Comparison of ENCODE assay signal across 16 cellular contexts in the genomic region with DNA sequence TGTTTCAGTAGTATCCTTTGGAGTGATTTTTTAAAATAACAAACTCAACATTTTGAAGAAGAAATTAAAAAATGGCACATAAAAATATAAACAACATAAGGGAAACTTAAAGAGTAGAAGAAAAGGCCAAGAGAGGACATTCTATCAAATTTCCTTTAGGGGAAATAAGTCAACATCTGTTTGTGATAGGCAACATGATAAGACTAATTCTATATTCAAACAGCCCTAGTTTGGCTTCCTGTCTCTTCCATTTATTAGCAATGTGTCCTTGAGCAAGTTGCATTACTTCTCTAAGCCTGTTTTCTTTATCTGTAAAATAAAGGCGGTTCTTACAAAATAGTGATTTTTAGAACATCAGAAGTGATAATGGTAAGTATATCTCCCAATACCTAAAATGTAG. TPM values are rescaled to one million over a fixed set of nuclear protein-coding genes. Genes with fewer than 3 reads are reported as not detected.
A peak's percentile ranks its signal among the peaks of the same experiment; 100 is the strongest.
DNase-seq lines count a peak whose midpoint lies in the region; ATAC-seq and TF ChIP-seq lines count a peak whose summit lies in the region.
"Had no signal": no experiment of that assay in that cellular context is flagged by ENCODE, and none has a peak within 500 bp of the region (broad histone marks: within the 10 kb centered on the region; RNA-seq: fewer than 3 reads in every experiment).

No MANE protein-coding gene starts in this region.

- no peaks in the 10 kb centered on the region for H4K20me1 ChIP-seq in KMS-11 (ENCODE audit: insufficient read depth)
- H4K20me1 ChIP-seq: BLaER1 treated with 17β-estradiol and CSF1 and Interleukin-3, amounts not matched to agents 10 nM and 100 nM had no signal

- H3K9ac ChIP-seq in KMS-11, result no peak overlapping the region
- H3K9ac ChIP-seq: BLaER1 treated with 17β-estradiol and CSF1 and Interleukin-3, amounts not matched to agents 10 nM and 100 nM had no signal

- H3K9me3 Mint-ChIP-seq in glutamatergic neuron (ENCODE audit: unreplicated experiment), result peaks cover 3% of the 10 kb centered on the region
- peaks cover 1 to 3% of the 10 kb centered on the region in 2 donors for H3K9me3 Mint-ChIP-seq in stimulated activated naive B cell treated with anti-CD40 and anti-IgM and Interleukin-4, amounts not matched to agents 10 μg/mL and 1 μg/mL and 100 μg/mL, for 72 hours
- H3K9me3 Mint-ChIP-seq: H9 had no signal

- H3K4me1 Mint-ChIP-seq in glutamatergic neuron (ENCODE audit: low read depth, unreplicated experiment), result peaks cover 56% of the 10 kb centered on the region
- no peaks in the 10 kb centered on the region for H3K4me1 Mint-ChIP-seq in stimulated activated naive B cell treated with anti-CD40 and anti-IgM and Interleukin-4, amounts not matched to agents 10 μg/mL and 1 μg/mL and 100 μg/mL, for 72 hours

- H3K79me2 ChIP-seq in KMS-11 (ENCODE audit: insufficient read depth, low read depth), result no peaks in the 10 kb centered on the region

- TF ChIP-seq CTCF in KMS-11 (conservative IDR thresholded peaks at IDR 0.05; ENCODE audit: low read depth, low read length) (no peak), glutamatergic neuron (IDR thresholded peaks at IDR 0.05; ENCODE audit: partially characterized antibody, unreplicated experiment) (no peak)

- H3K4me3 ChIP-seq in KMS-11 (IDR thresholded peaks at IDR 0.05; ENCODE audit: insufficient read depth, low read depth, low read length), result no peak overlapping the region
- H3K4me3 ChIP-seq in neuron (ENCODE audit: low read length), result no peak overlapping the region
- H3K4me3 ChIP-seq: BLaER1 treated with 17β-estradiol and CSF1 and Interleukin-3, amounts not matched to agents 10 nM and 100 nM had no signal

- no peak overlapping the region for H3K4me2 ChIP-seq in KMS-11
- H3K4me2 ChIP-seq: BLaER1 treated with 17β-estradiol and CSF1 and Interleukin-3, amounts not matched to agents 10 nM and 100 nM had no signal

- DNase-seq in DMS 273 (lab: John Stamatoyannopoulos, UW; ENCODE audit: unreplicated experiment) (peak; percentile 85), glutamatergic neuron (no peak), NCI-H2171 (lab: John Stamatoyannopoulos, UW) (no peak)
- DNase-seq in stimulated activated naive B cell treated with anti-CD40 and anti-IgM and Interleukin-4, amounts not matched to agents 10 μg/mL and 1 μg/mL and 100 μg/mL, for 72 hours, result no peak
- no peak for DNase-seq in activated effector memory CD4-positive, alpha-beta T cell treated with anti-CD3 and anti-CD28 coated beads, Interleukin-2, amount 50 U/mL, for 16 hours
- DNase-seq: ACHN; Calu3; CD4-positive, alpha-beta T cell; DMS153; DND-41; GDM1; GOT3 had no signal

- no peaks in the 10 kb centered on the region for H3K27me3 Mint-ChIP-seq in glutamatergic neuron (ENCODE audit: unreplicated experiment)
- no peaks in the 10 kb centered on the region for H3K27me3 Mint-ChIP-seq in stimulated activated naive B cell treated with anti-CD40 and anti-IgM and Interleukin-4, amounts not matched to agents 10 μg/mL and 1 μg/mL and 100 μg/mL, for 72 hours
- H3K27me3 Mint-ChIP-seq: CD4-positive, alpha-beta T cell had no signal

- H2AFZ ChIP-seq in KMS-11 (ENCODE audit: low read depth) (peak overlapping the region; percentile 57; the same call in 1 of the 2 replicates), neuron (ENCODE audit: low read depth, low read length) (peak overlapping the region; percentile 79)

- peak overlapping the region; percentile 80 for H3K4me3 Mint-ChIP-seq in glutamatergic neuron (ENCODE audit: unreplicated experiment)
- no peak overlapping the region for H3K4me3 Mint-ChIP-seq in stimulated activated naive B cell treated with anti-CD40 and anti-IgM and Interleukin-4, amounts not matched to agents 10 μg/mL and 1 μg/mL and 100 μg/mL, for 72 hours
- H3K4me3 Mint-ChIP-seq: CD4-positive, alpha-beta T cell had no signal

- H3K36me3 Mint-ChIP-seq in glutamatergic neuron (ENCODE audit: unreplicated experiment), result no peaks in the 10 kb centered on the region
- H3K36me3 Mint-ChIP-seq in stimulated activated naive B cell treated with anti-CD40 and anti-IgM and Interleukin-4, amounts not matched to agents 10 μg/mL and 1 μg/mL and 100 μg/mL, for 72 hours, result no peaks in the 10 kb centered on the region

- H3K4me1 ChIP-seq in KMS-11 (ENCODE audit: low read depth, poor library complexity, severe bottlenecking) (peaks cover 14% of the 10 kb centered on the region), neuron (ENCODE audit: insufficient read depth, low read length) (peaks cover 10% of the 10 kb centered on the region)
- H3K4me1 ChIP-seq: BLaER1 treated with 17β-estradiol and CSF1 and Interleukin-3, amounts not matched to agents 10 nM and 100 nM had no signal

- no peak overlapping the region for H3K27ac ChIP-seq in KMS-11
- H3K27ac ChIP-seq: BLaER1 treated with 17β-estradiol and CSF1 and Interleukin-3, amounts not matched to agents 10 nM and 100 nM had no signal

- peak overlapping the region; percentile 86 for H3K27ac Mint-ChIP-seq in glutamatergic neuron (ENCODE audit: unreplicated experiment)
- H3K27ac Mint-ChIP-seq in stimulated activated naive B cell treated with anti-CD40 and anti-IgM and Interleukin-4, amounts not matched to agents 10 μg/mL and 1 μg/mL and 100 μg/mL, for 72 hours, result no peak overlapping the region
- H3K27ac Mint-ChIP-seq: CD4-positive, alpha-beta T cell had no signal

- no peak for ATAC-seq in stimulated activated naive B cell treated with anti-CD40 and anti-IgM and Interleukin-4, amounts not matched to agents 10 μg/mL and 1 μg/mL and 100 μg/mL, for 72 hours (replicated peaks)

- no peaks in the 10 kb centered on the region for H3K36me3 ChIP-seq in KMS-11 (ENCODE audit: insufficient read depth)
- no peaks in the 10 kb centered on the region for H3K36me3 ChIP-seq in neuron (ENCODE audit: insufficient read depth, low read length)
- H3K36me3 ChIP-seq: BLaER1 treated with 17β-estradiol and CSF1 and Interleukin-3, amounts not matched to agents 10 nM and 100 nM had no signal

- no peaks in the 10 kb centered on the region for H3K9me3 ChIP-seq in neuron (ENCODE audit: low read length)
- H3K9me3 ChIP-seq: BLaER1 treated with 17β-estradiol and CSF1 and Interleukin-3, amounts not matched to agents 10 nM and 100 nM had no signal

- H3K27me3 ChIP-seq in KMS-11 (ENCODE audit: insufficient read depth, low read depth) (no peaks in the 10 kb centered on the region), neuron (ENCODE audit: insufficient read depth, low read length) (no peaks in the 10 kb centered on the region)
- H3K27me3 ChIP-seq: BLaER1 treated with 17β-estradiol and CSF1 and Interleukin-3, amounts not matched to agents 10 nM and 100 nM had no signal

RNA-seq across cellular contexts. Expression of a gene that starts 24.7 kb away (rescaled TPM):
- total RNA-seq in glutamatergic neuron (ENCODE audit: unreplicated experiment), result not detected
- total RNA-seq: Calu3; CD4-positive, alpha-beta T cell; H9 had no signal

RNA-seq across cellular contexts. Expression of a gene that starts 56.9 kb away (rescaled TPM):
- 25.6 TPM for total RNA-seq in glutamatergic neuron (ENCODE audit: unreplicated experiment)
- total RNA-seq: CD4-positive, alpha-beta T cell had no signal
